13 cellular contexts compared by ENCODE assay signal in the genomic region with DNA sequence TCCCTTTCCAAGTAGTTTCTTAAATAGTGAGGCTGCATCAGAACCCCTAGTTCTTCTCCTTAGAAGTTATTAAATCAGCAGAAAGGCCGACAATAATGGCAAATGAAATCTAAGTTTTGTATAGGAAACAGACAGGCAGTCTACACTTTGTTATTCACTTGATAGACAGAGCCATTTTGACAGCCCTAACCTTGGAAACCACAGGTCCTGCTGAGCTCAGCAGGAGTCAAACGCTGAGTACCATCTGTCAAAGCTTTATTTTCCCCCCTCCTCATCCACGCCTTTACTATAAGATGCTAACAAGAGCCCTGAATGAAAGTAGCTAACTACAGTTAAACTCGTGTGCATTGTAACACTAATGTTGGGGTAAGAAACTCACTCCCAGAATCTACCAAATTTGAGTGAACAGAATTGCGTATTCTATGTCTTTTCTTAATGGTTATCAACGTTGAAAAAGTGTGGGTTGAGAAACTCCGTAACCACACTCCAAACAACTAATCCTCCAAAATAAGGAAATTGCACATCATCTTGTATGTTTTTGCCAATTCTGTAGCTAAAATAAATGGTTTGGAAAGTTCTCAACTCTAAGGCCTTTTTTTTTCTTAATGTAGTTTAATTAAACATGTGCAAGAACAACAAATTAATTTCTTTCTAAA.
DNase-seq lines count a peak whose midpoint lies in the region; ATAC-seq and TF ChIP-seq lines count a peak whose summit lies in the region.
"Had no signal": no experiment of that assay in that cellular context is flagged by ENCODE, and none has a peak within 500 bp of the region (broad histone marks: within the 10 kb centered on the region; RNA-seq: fewer than 3 reads in every experiment).

No MANE protein-coding gene starts in this region.

- DNase-seq in NB4 (ENCODE audit: low read depth) (peak; percentile 9), NCI-H2227 (lab: John Stamatoyannopoulos, UW; ENCODE audit: unreplicated experiment) (peak; percentile 59), RWPE2 (ENCODE audit: low spot score) (no peak), neural progenitor cell (ENCODE audit: low spot score) (peak; percentile 55), BE2C (no peak), AG20443 (ENCODE audit: low spot score) (no peak)
- DNase-seq: brain microvascular endothelial cell; CD4-positive, CD25-positive, alpha-beta regulatory T cell; NCI-H226; stimulated activated naive CD8-positive, alpha-beta T cell treated with anti-CD3 and anti-CD28 coated beads, Interleukin-15, amount 100 ng/mL, for 72 hours had no signal

- no peak overlapping the region for H3K4me3 ChIP-seq in NB4 (ENCODE audit: low read depth, low read length)
- no peak overlapping the region for H3K4me3 ChIP-seq in RWPE2 (ENCODE audit: severe bottlenecking)
- H3K4me3 ChIP-seq in neural progenitor cell, result no peak overlapping the region
- no peak overlapping the region for H3K4me3 ChIP-seq in BE2C (ENCODE audit: low read depth, low read length)
- H3K4me3 ChIP-seq: lung had no signal

- no peak for TF ChIP-seq POLR2A in NB4 (IDR thresholded peaks at IDR 0.05; ENCODE audit: extremely low read depth, insufficient read length)

- H3K4me2 ChIP-seq in neural progenitor cell, result peak overlapping the region; percentile 22

- no peaks in the 10 kb centered on the region for H3K79me2 ChIP-seq in neural progenitor cell (ENCODE audit: low read depth)

- H3F3A ChIP-seq in neural progenitor cell (ENCODE audit: low read depth), result peaks cover 17% of the 10 kb centered on the region

- H3K27ac ChIP-seq in RWPE2 (ENCODE audit: poor library complexity, severe bottlenecking) (peak overlapping the region; percentile 17), neural progenitor cell (no peak overlapping the region)
- H3K27ac ChIP-seq: brain microvascular endothelial cell had no signal

- peak overlapping the region; percentile 59 for H3K4me3 Mint-ChIP-seq in neural progenitor cell
- H3K4me3 Mint-ChIP-seq: CD4-positive, CD25-positive, alpha-beta regulatory T cell; stimulated activated naive CD8-positive, alpha-beta T cell treated with anti-CD3 and anti-CD28 coated beads, Interleukin-15, amount 100 ng/mL, for 72 hours had no signal

- H3K4me1 Mint-ChIP-seq in neural progenitor cell, result peaks cover 28% of the 10 kb centered on the region
- H3K4me1 Mint-ChIP-seq: CD4-positive, CD25-positive, alpha-beta regulatory T cell; stimulated activated naive CD8-positive, alpha-beta T cell treated with anti-CD3 and anti-CD28 coated beads, Interleukin-15, amount 100 ng/mL, for 72 hours had no signal

- no peaks in the 10 kb centered on the region for H3K36me3 ChIP-seq in RWPE2 (ENCODE audit: low read depth)
- H3K36me3 ChIP-seq in neural progenitor cell, result no peaks in the 10 kb centered on the region
- no peaks in the 10 kb centered on the region for H3K36me3 ChIP-seq in BE2C
- H3K36me3 ChIP-seq: brain microvascular endothelial cell had no signal

- TF ChIP-seq CTCF in NB4 (IDR thresholded peaks at IDR 0.05; ENCODE audit: low read depth, low read length) (no peak), RWPE2 (IDR thresholded peaks at IDR 0.05; ENCODE audit: poor library complexity, severe bottlenecking) (no peak), neural progenitor cell (IDR thresholded peaks at IDR 0.05) (no peak), BE2C (IDR thresholded peaks at IDR 0.05; ENCODE audit: low read depth, low read length) (no peak)

- no peaks in the 10 kb centered on the region for H3K9me3 Mint-ChIP-seq in neural progenitor cell
- H3K9me3 Mint-ChIP-seq: stimulated activated naive CD8-positive, alpha-beta T cell treated with anti-CD3 and anti-CD28 coated beads, Interleukin-15, amount 100 ng/mL, for 72 hours had no signal

- no peaks in the 10 kb centered on the region for H3K9me3 ChIP-seq in RWPE2 (ENCODE audit: severe bottlenecking)
- H3K9me3 ChIP-seq in neural progenitor cell (ENCODE audit: low read depth), result no peaks in the 10 kb centered on the region
- no peaks in the 10 kb centered on the region for H3K9me3 ChIP-seq in BE2C

- H3K4me1 ChIP-seq in RWPE2 (ENCODE audit: insufficient read depth, poor library complexity, severe bottlenecking) (peaks cover 20% of the 10 kb centered on the region), neural progenitor cell (peaks cover 62% of the 10 kb centered on the region), BE2C (peaks cover 8% of the 10 kb centered on the region)

- H4K20me1 ChIP-seq in neural progenitor cell (ENCODE audit: low read depth), result no peaks in the 10 kb centered on the region

- H2AFZ ChIP-seq in neural progenitor cell (replicated peaks), result no peak overlapping the region

- no peak for ATAC-seq in RWPE2 (ENCODE audit: low read depth)
- no peak for ATAC-seq in HG03039 (IDR thresholded peaks at IDR 0.05; ENCODE audit: unreplicated experiment)
- ATAC-seq in GM18517 (IDR thresholded peaks at IDR 0.05; ENCODE audit: unreplicated experiment), result no peak
- ATAC-seq: stimulated activated naive CD8-positive, alpha-beta T cell treated with anti-CD3 and anti-CD28 coated beads, Interleukin-15, amount 100 ng/mL, for 72 hours had no signal

- peak overlapping the region; percentile 58 for H3K27ac Mint-ChIP-seq in neural progenitor cell
- H3K27ac Mint-ChIP-seq: CD4-positive, CD25-positive, alpha-beta regulatory T cell; stimulated activated naive CD8-positive, alpha-beta T cell treated with anti-CD3 and anti-CD28 coated beads, Interleukin-15, amount 100 ng/mL, for 72 hours had no signal

- peaks cover 31% of the 10 kb centered on the region for H3K27me3 Mint-ChIP-seq in neural progenitor cell (ENCODE audit: insufficient read depth, low read depth)
- H3K27me3 Mint-ChIP-seq: CD4-positive, CD25-positive, alpha-beta regulatory T cell; stimulated activated naive CD8-positive, alpha-beta T cell treated with anti-CD3 and anti-CD28 coated beads, Interleukin-15, amount 100 ng/mL, for 72 hours had no signal

- no peaks in the 10 kb centered on the region for H3K36me3 Mint-ChIP-seq in neural progenitor cell
- H3K36me3 Mint-ChIP-seq: CD4-positive, CD25-positive, alpha-beta regulatory T cell had no signal

- H3K9ac ChIP-seq in neural progenitor cell, result no peak overlapping the region

- H3K27me3 ChIP-seq in RWPE2 (ENCODE audit: insufficient read depth, poor library complexity, severe bottlenecking), result no peaks in the 10 kb centered on the region
- no peaks in the 10 kb centered on the region for H3K27me3 ChIP-seq in neural progenitor cell
- H3K27me3 ChIP-seq in BE2C, result no peaks in the 10 kb centered on the region
- H3K27me3 ChIP-seq: brain microvascular endothelial cell had no signal

Comparison
In these comparisons a context has a peak if more than half of its experiments do, and no peak if none do; other contexts are left out.
1. DNase-seq: peak in NB4 (single experiment), NCI-H2227 (single experiment) and neural progenitor cell (single experiment); none in RWPE2 (single experiment), BE2C (single experiment) and AG20443 (single experiment).